12 cellular contexts compared by ENCODE assay signal in genomic region chr2:33488715-33489540, GRCh38. TPM values are rescaled to one million over a fixed set of nuclear protein-coding genes. Genes with fewer than 3 reads are reported as not detected.
DNase-seq lines count a peak whose midpoint lies in the region; ATAC-seq, FAIRE-seq and TF ChIP-seq lines count a peak whose summit lies in the region.
"Had no signal": no experiment of that assay in that cellular context is flagged by ENCODE, and none has a peak within 500 bp of the region (broad histone marks: within the 10 kb centered on the region; RNA-seq: fewer than 3 reads in every experiment).

No MANE protein-coding gene starts in this region.

- H3K27me3 ChIP-seq in ascending aorta, result no peaks in the 10 kb centered on the region

- no peak overlapping the region for H3K4me3 Mint-ChIP-seq in activated CD4-positive, alpha-beta T cell treated with anti-CD3 and anti-CD28 coated beads, Interleukin-2, amount 10 ng/mL, durations not matched to agents 24 days and 14 days
- no peak overlapping the region for H3K4me3 Mint-ChIP-seq in activated CD4-positive, alpha-beta T cell treated with anti-CD3 and anti-CD28 coated beads, Interleukin-2, amount 10 ng/mL, durations not matched to agents 7 days and 5 days
- peak overlapping the region; percentile 48 for H3K4me3 Mint-ChIP-seq in stimulated activated effector memory CD8-positive, alpha-beta T cell treated with anti-CD3 and anti-CD28 coated beads, Interleukin-12 subunit alpha, Interleukin-12 subunit beta, amount 100 ng/mL, for 72 hours
- H3K4me3 Mint-ChIP-seq: activated naive CD8-positive, alpha-beta T cell treated with anti-CD3 and anti-CD28 coated beads, Interleukin-2, amount 10 ng/mL, durations not matched to agents 7 days and 5 days had no signal

- intact Hi-C loops in activated CD4-positive, alpha-beta T cell treated with anti-CD3 and anti-CD28 coated beads, Interleukin-2, amount 10 ng/mL, durations not matched to agents 24 days and 14 days (cut with micrococcal nuclease), result loop anchor here (1.0 kb wide), 2 partner anchors 8 to 13 kb away; partner anchors contain the start of gene RASGRP3
- intact Hi-C loops in ascending aorta (cut with DNase I), result no loop called here

- POLR2A ChIA-PET in activated CD4-positive, alpha-beta T cell treated with anti-CD3 and anti-CD28 coated beads, Interleukin-2, amount 10 ng/mL, durations not matched to agents 7 days and 5 days (lab: Charles Lee), result interaction anchor here (0.7 kb wide), 1 partner anchor 13 kb away, joined by 3 read pairs; the partner anchor contains the start of gene RASGRP3

- H3K9me3 Mint-ChIP-seq in activated CD4-positive, alpha-beta T cell treated with anti-CD3 and anti-CD28 coated beads, Interleukin-2, amount 10 ng/mL, durations not matched to agents 24 days and 14 days, result peaks cover 15% of the 10 kb centered on the region
- H3K9me3 Mint-ChIP-seq in activated CD4-positive, alpha-beta T cell treated with anti-CD3 and anti-CD28 coated beads, Interleukin-2, amount 10 ng/mL, durations not matched to agents 7 days and 5 days, result peaks cover 15% of the 10 kb centered on the region
- peaks cover 6% of the 10 kb centered on the region for H3K9me3 Mint-ChIP-seq in stimulated activated effector memory CD8-positive, alpha-beta T cell treated with anti-CD3 and anti-CD28 coated beads, Interleukin-12 subunit alpha, Interleukin-12 subunit beta, amount 100 ng/mL, for 72 hours

- peak overlapping the region; percentile 75 for H3K27ac Mint-ChIP-seq in activated CD4-positive, alpha-beta T cell treated with anti-CD3 and anti-CD28 coated beads, Interleukin-2, amount 10 ng/mL, durations not matched to agents 24 days and 14 days
- no peak overlapping the region for H3K27ac Mint-ChIP-seq in activated CD4-positive, alpha-beta T cell treated with anti-CD3 and anti-CD28 coated beads, Interleukin-2, amount 10 ng/mL, durations not matched to agents 7 days and 5 days
- H3K27ac Mint-ChIP-seq in stimulated activated effector memory CD8-positive, alpha-beta T cell treated with anti-CD3 and anti-CD28 coated beads, Interleukin-12 subunit alpha, Interleukin-12 subunit beta, amount 100 ng/mL, for 72 hours, result peak overlapping the region; percentile 78
- H3K27ac Mint-ChIP-seq: activated naive CD8-positive, alpha-beta T cell treated with anti-CD3 and anti-CD28 coated beads, Interleukin-2, amount 10 ng/mL, durations not matched to agents 7 days and 5 days had no signal

- CTCF ChIA-PET in activated CD4-positive, alpha-beta T cell treated with anti-CD3 and anti-CD28 coated beads, Interleukin-2, amount 10 ng/mL, durations not matched to agents 7 days and 5 days (lab: Charles Lee), result no interaction called here

- peak; percentile 55 for ATAC-seq in GM21529 (IDR thresholded peaks at IDR 0.05; ENCODE audit: unreplicated experiment)
- ATAC-seq in HG03196 (IDR thresholded peaks at IDR 0.05; ENCODE audit: unreplicated experiment), result peak; percentile 45
- peak; percentile 83 for ATAC-seq in stimulated activated effector memory CD8-positive, alpha-beta T cell treated with anti-CD3 and anti-CD28 coated beads, Interleukin-12 subunit alpha, Interleukin-12 subunit beta, amount 100 ng/mL, for 72 hours
- ATAC-seq: A549 had no signal

- no peaks in the 10 kb centered on the region for H3K27me3 Mint-ChIP-seq in activated CD4-positive, alpha-beta T cell treated with anti-CD3 and anti-CD28 coated beads, Interleukin-2, amount 10 ng/mL, durations not matched to agents 24 days and 14 days
- no peaks in the 10 kb centered on the region for H3K27me3 Mint-ChIP-seq in activated CD4-positive, alpha-beta T cell treated with anti-CD3 and anti-CD28 coated beads, Interleukin-2, amount 10 ng/mL, durations not matched to agents 7 days and 5 days
- H3K27me3 Mint-ChIP-seq: activated naive CD8-positive, alpha-beta T cell treated with anti-CD3 and anti-CD28 coated beads, Interleukin-2, amount 10 ng/mL, durations not matched to agents 7 days and 5 days had no signal

- H3K4me3 ChIP-seq in ascending aorta, result no peak overlapping the region
- H3K4me3 ChIP-seq: A549 had no signal

- no peak for DNase-seq in activated CD4-positive, alpha-beta T cell treated with anti-CD3 and anti-CD28 coated beads, Interleukin-2, amount 10 ng/mL, durations not matched to agents 24 days and 14 days
- DNase-seq in activated CD4-positive, alpha-beta T cell treated with anti-CD3 and anti-CD28 coated beads, Interleukin-2, amount 10 ng/mL, durations not matched to agents 7 days and 5 days, result no peak
- peak in 1 of 2 donors; percentile 51 for DNase-seq in stimulated activated effector memory CD8-positive, alpha-beta T cell treated with anti-CD3 and anti-CD28 coated beads, Interleukin-12 subunit alpha, Interleukin-12 subunit beta, amount 100 ng/mL, for 72 hours (ENCODE audit: low spot score in 2 of 2)
- DNase-seq in ascending aorta (ENCODE audit: low spot score in 2 of 2), result no peak
- DNase-seq in HTR-8/SVneo (ENCODE audit: insufficient read length, low spot score), result no peak
- DNase-seq in SW480 (ENCODE audit: low spot score), result no peak
- DNase-seq: activated naive CD8-positive, alpha-beta T cell treated with anti-CD3 and anti-CD28 coated beads, Interleukin-2, amount 10 ng/mL, durations not matched to agents 7 days and 5 days; nucleus accumbens had no signal

- no peak for FAIRE-seq in HTR-8/SVneo (lab: Jason Lieb, UNC)
- FAIRE-seq: A549 had no signal

- H3K4me1 Mint-ChIP-seq in activated CD4-positive, alpha-beta T cell treated with anti-CD3 and anti-CD28 coated beads, Interleukin-2, amount 10 ng/mL, durations not matched to agents 24 days and 14 days, result peaks cover 21% of the 10 kb centered on the region
- peaks cover 16% of the 10 kb centered on the region for H3K4me1 Mint-ChIP-seq in activated CD4-positive, alpha-beta T cell treated with anti-CD3 and anti-CD28 coated beads, Interleukin-2, amount 10 ng/mL, durations not matched to agents 7 days and 5 days
- peaks cover 42% of the 10 kb centered on the region for H3K4me1 Mint-ChIP-seq in stimulated activated effector memory CD8-positive, alpha-beta T cell treated with anti-CD3 and anti-CD28 coated beads, Interleukin-12 subunit alpha, Interleukin-12 subunit beta, amount 100 ng/mL, for 72 hours

- H3K4me1 ChIP-seq in ascending aorta, result peaks cover 0 to 7% of the 10 kb centered on the region in 2 donors

- H3K36me3 ChIP-seq in ascending aorta, result no peaks in the 10 kb centered on the region

- peaks cover 18% of the 10 kb centered on the region for H3K36me3 Mint-ChIP-seq in activated CD4-positive, alpha-beta T cell treated with anti-CD3 and anti-CD28 coated beads, Interleukin-2, amount 10 ng/mL, durations not matched to agents 24 days and 14 days (ENCODE audit: low read depth)
- H3K36me3 Mint-ChIP-seq in activated CD4-positive, alpha-beta T cell treated with anti-CD3 and anti-CD28 coated beads, Interleukin-2, amount 10 ng/mL, durations not matched to agents 7 days and 5 days (ENCODE audit: low read depth), result peaks cover 32% of the 10 kb centered on the region
- H3K36me3 Mint-ChIP-seq in stimulated activated effector memory CD8-positive, alpha-beta T cell treated with anti-CD3 and anti-CD28 coated beads, Interleukin-12 subunit alpha, Interleukin-12 subunit beta, amount 100 ng/mL, for 72 hours, result no peaks in the 10 kb centered on the region

- no peak for TF ChIP-seq CTCF in ascending aorta (IDR thresholded peaks at IDR 0.05)

- peaks cover 0 to 10% of the 10 kb centered on the region in 2 donors for H3K9me3 ChIP-seq in ascending aorta

- H3K27ac ChIP-seq in ascending aorta, result no peak overlapping the region
- H3K27ac ChIP-seq: A549 had no signal

RNA-seq across cellular contexts. Expression of gene RASGRP3, which starts 12.5 kb away (rescaled TPM):
- 3.3 and 5.3 TPM in 2 replicates for total RNA-seq in activated CD4-positive, alpha-beta T cell treated with anti-CD3 and anti-CD28 coated beads, Interleukin-2, amount 10 ng/mL, durations not matched to agents 24 days and 14 days
- 10 to 100 TPM; 11.8 to 13.7 TPM for total RNA-seq in activated CD4-positive, alpha-beta T cell treated with anti-CD3 and anti-CD28 coated beads, Interleukin-2, amount 10 ng/mL, durations not matched to agents 7 days and 5 days
- total RNA-seq in ascending aorta, result 1.6 TPM
- total RNA-seq: NCI-H460 had no signal
